In genomic region chr7:142380064-142380463, GRCh38 we compare ENCODE assay signal across 14 cellular contexts.
DNase-seq lines count a peak whose midpoint lies in the region; FAIRE-seq and TF ChIP-seq lines count a peak whose summit lies in the region.
"Had no signal": no experiment of that assay in that cellular context is flagged by ENCODE, and none has a peak within 500 bp of the region (broad histone marks: within the 10 kb centered on the region; RNA-seq: fewer than 3 reads in every experiment).

No MANE protein-coding gene starts in this region.

- no peak overlapping the region for H3K9ac ChIP-seq in neuronal stem cell (ENCODE audit: low read depth, low read length, poor library complexity)
- H3K9ac ChIP-seq: BLaER1 had no signal

- H3K27me3 ChIP-seq in WERI-Rb-1 (ENCODE audit: insufficient read depth, low read depth, severe bottlenecking) (no peaks in the 10 kb centered on the region), neuronal stem cell (ENCODE audit: control insufficient read depth in 3 of 3, insufficient read depth in 3 of 3, low read depth in 1 of 3, low read length in 3 of 3) (no peaks in the 10 kb centered on the region)
- H3K27me3 ChIP-seq: BLaER1, SJCRH30 had no signal

- no peak overlapping the region for H3K14ac ChIP-seq in neuronal stem cell (ENCODE audit: low read length)

- no peak overlapping the region for H2BK120ac ChIP-seq in neuronal stem cell (ENCODE audit: low read depth, low read length)

- no peaks in the 10 kb centered on the region for H3K9me3 ChIP-seq in WERI-Rb-1 (ENCODE audit: severe bottlenecking)
- no peaks in the 10 kb centered on the region for H3K9me3 ChIP-seq in neuronal stem cell (replicated peaks in 1 of 2; ENCODE audit: control insufficient read depth in 2 of 2, insufficient read depth in 1 of 2, low read depth in 1 of 2, low read length in 2 of 2)
- H3K9me3 ChIP-seq: BLaER1, SJCRH30 had no signal

- H3K4me3 ChIP-seq in WERI-Rb-1 (ENCODE audit: low read depth, low read length): peak overlapping the region; percentile 23
- no peak overlapping the region for H3K4me3 ChIP-seq in neuronal stem cell (ENCODE audit: low read length in 2 of 2)
- H3K4me3 ChIP-seq: BLaER1, SJCRH30 had no signal

- H2AK5ac ChIP-seq in neuronal stem cell (ENCODE audit: low read depth, low read length): no peak overlapping the region

- H3K79me1 ChIP-seq in neuronal stem cell (ENCODE audit: low read depth, low read length): no peaks in the 10 kb centered on the region

- H2AFZ ChIP-seq in neuronal stem cell (ENCODE audit: low read length): no peak overlapping the region

- no peak overlapping the region for H4K91ac ChIP-seq in neuronal stem cell (ENCODE audit: low read depth, low read length, poor library complexity)

- peak overlapping the region; percentile 85 for H3K27ac ChIP-seq in WERI-Rb-1
- no peak overlapping the region for H3K27ac ChIP-seq in neuronal stem cell (replicated peaks; ENCODE audit: low read length)
- H3K27ac ChIP-seq: BLaER1, SJCRH30 had no signal

- H2BK15ac ChIP-seq in neuronal stem cell (ENCODE audit: low read length): no peak overlapping the region

- no peak overlapping the region for H3K23ac ChIP-seq in neuronal stem cell (ENCODE audit: low read depth, low read length, poor library complexity)

- peak overlapping the region; percentile 52 for H3K18ac ChIP-seq in neuronal stem cell (ENCODE audit: low read length)

- peaks cover 0 to 7% of the 10 kb centered on the region in 2 donors for H3K4me1 ChIP-seq in neuronal stem cell (ENCODE audit: control insufficient read depth in 2 of 2, insufficient read depth in 1 of 2, low read depth in 1 of 2, low read length in 2 of 2)

- peak; percentile 49 for DNase-seq in D721Med (ENCODE audit: insufficient read length, low spot score)
- DNase-seq in NCI-H2171 treated with DMSO at 0.1 percent for 48 hours (lab: John Stamatoyannopoulos, UW): peak; percentile 69
- peak; percentile 84 for DNase-seq in WERI-Rb-1
- no peak for DNase-seq in neuronal stem cell (ENCODE audit: low spot score)
- no peak for DNase-seq in NCI-H1694 treated with DMSO at 0.1 percent for 48 hours (lab: John Stamatoyannopoulos, UW)
- DNase-seq in NCI-H345 treated with DMSO at 0.1 percent for 48 hours (lab: John Stamatoyannopoulos, UW; ENCODE audit: unreplicated experiment): no peak
- DNase-seq in DMS153 treated with DMSO at 0.1 percent for 48 hours (lab: John Stamatoyannopoulos, UW; ENCODE audit: unreplicated experiment): no peak
- DNase-seq: CD4-positive, alpha-beta memory T cell; MV-4-11; NCI-H446; NCI-H774 had no signal

- no CpG with 5 or more reads among the region's 3 CpGs for WGBS in neuronal stem cell (ENCODE audit: extremely low coverage in 2 of 2, insufficient read length in 2 of 2, insufficient replicate concordance in 1 of 2), 2 donors

- H3K36me3 ChIP-seq in WERI-Rb-1 (no peaks in the 10 kb centered on the region), neuronal stem cell (replicated peaks in 1 of 2; ENCODE audit: control insufficient read depth in 2 of 2, insufficient read depth in 2 of 2, low read length in 2 of 2) (no peaks in the 10 kb centered on the region)
- H3K36me3 ChIP-seq: BLaER1, SJCRH30 had no signal

- no peak overlapping the region for H2BK5ac ChIP-seq in neuronal stem cell (ENCODE audit: low read length)

- no peak overlapping the region for H4K8ac ChIP-seq in neuronal stem cell (ENCODE audit: low read depth, low read length)

- TF ChIP-seq CTCF in D721Med (IDR thresholded peaks at IDR 0.05; ENCODE audit: insufficient read depth, missing control alignments): no peak
- no peak for TF ChIP-seq CTCF in WERI-Rb-1 (IDR thresholded peaks at IDR 0.05; ENCODE audit: low read depth, low read length)

- H3K4ac ChIP-seq in neuronal stem cell (ENCODE audit: low read length): no peak overlapping the region

- H3K4me2 ChIP-seq in neuronal stem cell (ENCODE audit: insufficient read depth, low read length, poor library complexity, severe bottlenecking): no peak overlapping the region
- H3K4me2 ChIP-seq: BLaER1 had no signal

- H2BK12ac ChIP-seq in neuronal stem cell (ENCODE audit: low read length): no peak overlapping the region

- FAIRE-seq in D721Med (lab: Jason Lieb, UNC): no peak
- FAIRE-seq: A204.1 had no signal

Comparison
In these comparisons a context has a peak if more than half of its experiments do, and no peak if none do; other contexts are left out.
1. DNase-seq: peak in D721Med (single experiment), NCI-H2171 treated with DMSO at 0.1 percent for 48 hours (single experiment) and WERI-Rb-1 (single experiment); none in neuronal stem cell (single experiment), NCI-H1694 treated with DMSO at 0.1 percent for 48 hours (single experiment), NCI-H345 treated with DMSO at 0.1 percent for 48 hours (single experiment) and DMS153 treated with DMSO at 0.1 percent for 48 hours (single experiment).